Comparison of ENCODE assay signal across 15 cellular contexts in genomic region chr2:85791704-85792565, GRCh38. TPM values are rescaled to one million over a fixed set of nuclear protein-coding genes. Genes with fewer than 3 reads are reported as not detected.
DNase-seq lines count a peak whose midpoint lies in the region; ATAC-seq, FAIRE-seq and TF ChIP-seq lines count a peak whose summit lies in the region.
"Had no signal": no experiment of that assay in that cellular context is flagged by ENCODE, and none has a peak within 500 bp of the region (broad histone marks: within the 10 kb centered on the region; RNA-seq: fewer than 3 reads in every experiment).

No MANE protein-coding gene starts in this region.

- H2AFZ ChIP-seq in smooth muscle cell (ENCODE audit: low read depth): no peak overlapping the region
- H2AFZ ChIP-seq: parathyroid adenoma had no signal

- H4K20me1 ChIP-seq in smooth muscle cell (ENCODE audit: low read depth): no peaks in the 10 kb centered on the region

- H3K36me3 ChIP-seq in H7 (replicated peaks; ENCODE audit: control insufficient read depth, insufficient read depth, low read length) (no peaks in the 10 kb centered on the region), adipocyte (ENCODE audit: control insufficient read depth, insufficient read depth, low read length, severe bottlenecking) (peaks cover 23% of the 10 kb centered on the region), kidney (ENCODE audit: control insufficient read depth in 1 of 2, insufficient read depth in 2 of 2, low read length in 2 of 2) (no peaks in the 10 kb centered on the region), smooth muscle cell (ENCODE audit: low read depth) (no peaks in the 10 kb centered on the region)

- no peak overlapping the region for H3K4me3 ChIP-seq in H7 (ENCODE audit: insufficient read depth, low read depth, low read length)
- H3K4me3 ChIP-seq in adipocyte (ENCODE audit: low read length): peak overlapping the region; percentile 14
- H3K4me3 ChIP-seq in kidney (ENCODE audit: low read length in 2 of 2): no peak overlapping the region
- H3K4me3 ChIP-seq in smooth muscle cell: no peak overlapping the region
- H3K4me3 ChIP-seq in foreskin fibroblast (ENCODE audit: low read depth in 1 of 2, low read length in 2 of 2): no peak overlapping the region

- no peak for FAIRE-seq in kidney (lab: Jason Lieb, UNC)

- no peaks in the 10 kb centered on the region for H3K9me3 ChIP-seq in adipocyte (ENCODE audit: control insufficient read depth, low read length)
- H3K9me3 ChIP-seq in kidney (ENCODE audit: control insufficient read depth in 1 of 2, low read length in 2 of 2): no peaks in the 10 kb centered on the region
- H3K9me3 ChIP-seq in smooth muscle cell (replicated peaks; ENCODE audit: low read depth): no peaks in the 10 kb centered on the region

- H3K27me3 ChIP-seq in H7 (ENCODE audit: control insufficient read depth, insufficient read depth, low read length) (no peaks in the 10 kb centered on the region), adipocyte (replicated peaks; ENCODE audit: control insufficient read depth, insufficient read depth, low read length) (no peaks in the 10 kb centered on the region), smooth muscle cell (ENCODE audit: low read depth) (no peaks in the 10 kb centered on the region)

- H3K27ac ChIP-seq in kidney (ENCODE audit: low read depth in 2 of 2, low read length in 2 of 2) (peak overlapping the region in 1 of 2 donors; percentile 91), smooth muscle cell (ENCODE audit: low read depth) (no peak overlapping the region)
- H3K27ac ChIP-seq: KMS-11, parathyroid adenoma had no signal

- H3F3A ChIP-seq in smooth muscle cell (ENCODE audit: low read depth): no peaks in the 10 kb centered on the region

- no peaks in the 10 kb centered on the region for H3K79me2 ChIP-seq in smooth muscle cell (ENCODE audit: low read depth)
- H3K79me2 ChIP-seq: parathyroid adenoma had no signal

- 90% methylated on average over 22 of the region's 22 CpGs for WGBS in smooth muscle cell (ENCODE audit: low lambda C conversion rate)

- TF ChIP-seq CTCF in kidney (IDR thresholded peaks at IDR 0.05; ENCODE audit: borderline replicate concordance, extremely low read depth, insufficient read depth) (no peak), smooth muscle cell (IDR thresholded peaks at IDR 0.05; ENCODE audit: borderline replicate concordance, insufficient read depth, poor library complexity, severe bottlenecking) (no peak), foreskin fibroblast (IDR thresholded peaks at IDR 0.05; ENCODE audit: low read depth, low read length) (no peak)

- H3K9ac ChIP-seq in adipocyte (ENCODE audit: low read length) (peak overlapping the region; percentile 65), kidney (ENCODE audit: low read length in 2 of 2) (no peak overlapping the region), smooth muscle cell (ENCODE audit: low read depth) (no peak overlapping the region)
- H3K9ac ChIP-seq: KMS-11, parathyroid adenoma had no signal

- H3K4me1 ChIP-seq in adipocyte (ENCODE audit: control insufficient read depth, insufficient read depth, low read length) (peaks cover 57% of the 10 kb centered on the region), kidney (ENCODE audit: control insufficient read depth in 1 of 2, insufficient read depth in 1 of 2, low read depth in 1 of 2, low read length in 2 of 2) (peaks cover 3 to 23% of the 10 kb centered on the region in 2 donors), smooth muscle cell (ENCODE audit: low read depth) (peaks cover 11% of the 10 kb centered on the region)
- H3K4me1 ChIP-seq: parathyroid adenoma had no signal

- H3K4me2 ChIP-seq in smooth muscle cell: peak overlapping the region; percentile 13
- H3K4me2 ChIP-seq: KMS-11 had no signal

- DNase-seq in H7: peak; percentile 38
- DNase-seq in adipocyte (ENCODE audit: low read depth): no peak
- DNase-seq in kidney: peak; percentile 75
- DNase-seq in smooth muscle cell (lab: John Stamatoyannopoulos, UW; ENCODE audit: unreplicated experiment): no peak
- DNase-seq in foreskin fibroblast: no peak
- no peak for DNase-seq in NCI-H2227 treated with DMSO at 0.1 percent for 48 hours (lab: John Stamatoyannopoulos, UW)
- DNase-seq: activated CD4-positive, alpha-beta T cell treated with anti-CD3 and anti-CD28 coated beads, Interleukin-2, amount 50 U/mL, for 48 hours; activated gamma-delta T cell treated with Interleukin-2 at 50 U/mL for 16 hours; CD4-positive, alpha-beta memory T cell; central memory CD4-positive, alpha-beta T cell; erythroblast had no signal

- no peak for ATAC-seq in GM18502 (IDR thresholded peaks at IDR 0.05; ENCODE audit: poor library complexity, unreplicated experiment)
- no peak for ATAC-seq in HG03460 (IDR thresholded peaks at IDR 0.05; ENCODE audit: unreplicated experiment)

- intact Hi-C loops in kidney (cut with DNase I): no loop called here

RNA-seq across cellular contexts. Expression of gene ATOH8, which starts 38.1 kb away (rescaled TPM):
- 0.33 and 1.1 TPM in 2 replicates for total RNA-seq in H7 (2014; rRNA removed; shearing (Covaris generic))
- total RNA-seq in kidney: 11.2 TPM
- polyA plus RNA-seq in kidney (ENCODE audit: insufficient read depth, low read depth, low replicate concordance): 18.6 TPM
- total RNA-seq in smooth muscle cell: 5.2 and 6.5 TPM in 2 replicates
- polyA plus RNA-seq in smooth muscle cell: 4.6 and 5.2 TPM in 2 replicates
- total RNA-seq: CD4-positive, alpha-beta memory T cell had no signal
- polyA plus RNA-seq: CD4-positive, alpha-beta memory T cell had no signal

Comparison
In these comparisons a context has a peak if more than half of its experiments do, and no peak if none do; other contexts are left out.
1. DNase-seq: peak in H7 (single experiment) and kidney (single experiment); none in adipocyte (single experiment), smooth muscle cell (single experiment), foreskin fibroblast (0 of 2) and NCI-H2227 treated with DMSO at 0.1 percent for 48 hours (single experiment).